Comparison of ENCODE assay signal across 29 cellular contexts in genomic region chr6:166638566-166638965, GRCh38.
"Had no signal": no experiment of that assay in that cellular context is flagged by ENCODE, and none has a peak within 500 bp of the region (broad histone marks: within the 10 kb centered on the region; RNA-seq: fewer than 3 reads in every experiment).

No MANE protein-coding gene starts in this region.

- H3K9me3 Mint-ChIP-seq: activated CD4-positive, alpha-beta memory T cell treated with anti-CD3 and anti-CD28 coated beads, Interleukin-2, amount 10 ng/mL, durations not matched to agents 7 days and 5 days; activated CD4-positive, alpha-beta T cell treated with anti-CD3 and anti-CD28 coated beads, Interleukin-2, amount 10 ng/mL, durations not matched to agents 24 days and 14 days; effector memory CD8-positive, alpha-beta T cell had no signal

- H3K27ac Mint-ChIP-seq: activated CD4-positive, alpha-beta memory T cell treated with anti-CD3 and anti-CD28 coated beads, Interleukin-2, amount 10 ng/mL, durations not matched to agents 7 days and 5 days; activated CD4-positive, alpha-beta T cell treated with anti-CD3 and anti-CD28 coated beads, Interleukin-2, amount 10 ng/mL, durations not matched to agents 24 days and 14 days; activated T-helper 17 cell treated with anti-CD3 and anti-CD28 coated beads, Interleukin-2, amount 50 U/mL, for 72 hours; effector memory CD8-positive, alpha-beta T cell; stimulated activated effector memory CD8-positive, alpha-beta T cell treated with anti-CD3 and anti-CD28 coated beads, Interleukin-12 subunit alpha, Interleukin-12 subunit beta, amount 100 ng/mL, for 72 hours had no signal

- DNase-seq: activated CD4-positive, alpha-beta memory T cell treated with anti-CD3 and anti-CD28 coated beads, Interleukin-2, amount 10 ng/mL, durations not matched to agents 7 days and 5 days; activated CD4-positive, alpha-beta T cell treated with anti-CD3 and anti-CD28 coated beads, Interleukin-2, amount 10 ng/mL, durations not matched to agents 24 days and 14 days; activated CD4-positive, CD25-positive, alpha-beta regulatory T cell treated with anti-CD3 and anti-CD28 coated beads, Interleukin-2, amount 50 U/mL, for 72 hours; activated gamma-delta T cell treated with Interleukin-2 at 50 U/mL for 16 hours; activated naive CD4-positive, alpha-beta T cell treated with anti-CD3 and anti-CD28 coated beads, Interleukin-2, amount 50 U/mL, for 16 hours; activated T-cell treated with anti-CD3 and anti-CD28 coated beads, Interleukin-2, amount 50 U/mL, for 4 hours; amniotic stem cell; caudate nucleus; cortex of kidney; effector memory CD8-positive, alpha-beta T cell; hippocampal formation; midbrain; naive thymus-derived CD8-positive, alpha-beta T cell; nucleus accumbens; small intestine; stimulated activated CD4-positive, alpha-beta T cell treated with anti-CD3 and anti-CD28 coated beads, Interleukin-4, amount 100 ng/mL, for 24 hours; T-helper 9 cell; tibial artery; WERI-Rb-1 had no signal

- H3K36me3 Mint-ChIP-seq: stimulated activated effector memory CD8-positive, alpha-beta T cell treated with anti-CD3 and anti-CD28 coated beads, Interleukin-12 subunit alpha, Interleukin-12 subunit beta, amount 100 ng/mL, for 72 hours had no signal

- H3K27ac ChIP-seq: gastroesophageal sphincter, pancreas, prostate gland, suprapubic skin, tibial artery, WERI-Rb-1 had no signal

- H3K4me1 ChIP-seq: pancreas, prostate gland had no signal

- H3K27me3 ChIP-seq: pancreas, suprapubic skin had no signal

- H3K9me3 ChIP-seq: pancreas, prostate gland, suprapubic skin had no signal

- H3K4me3 ChIP-seq: gastroesophageal sphincter, pancreas, prostate gland, suprapubic skin, tibial artery had no signal

- FAIRE-seq: endothelial cell of umbilical vein, keratinocyte, pancreas, small intestine had no signal

- ATAC-seq: activated T-cell treated with anti-CD3 and anti-CD28 coated beads, Interleukin-2, amount 50 U/mL, for 4 hours; activated T-helper 17 cell treated with anti-CD3 and anti-CD28 coated beads, Interleukin-2, amount 50 U/mL, for 72 hours; effector memory CD8-positive, alpha-beta T cell; gastroesophageal sphincter; naive thymus-derived CD8-positive, alpha-beta T cell; pancreas; sciatic nerve; stimulated activated effector memory CD8-positive, alpha-beta T cell treated with anti-CD3 and anti-CD28 coated beads, Interleukin-12 subunit alpha, Interleukin-12 subunit beta, amount 100 ng/mL, for 72 hours had no signal

- H3K36me3 ChIP-seq: gastroesophageal sphincter, pancreas, prostate gland, suprapubic skin, tibial artery, WERI-Rb-1 had no signal

- H3K4me3 Mint-ChIP-seq: activated CD4-positive, alpha-beta memory T cell treated with anti-CD3 and anti-CD28 coated beads, Interleukin-2, amount 10 ng/mL, durations not matched to agents 7 days and 5 days; activated CD4-positive, alpha-beta T cell treated with anti-CD3 and anti-CD28 coated beads, Interleukin-2, amount 10 ng/mL, durations not matched to agents 24 days and 14 days; activated T-cell treated with anti-CD3 and anti-CD28 coated beads, Interleukin-2, amount 50 U/mL, for 4 hours; activated T-helper 17 cell treated with anti-CD3 and anti-CD28 coated beads, Interleukin-2, amount 50 U/mL, for 72 hours; effector memory CD8-positive, alpha-beta T cell; naive thymus-derived CD8-positive, alpha-beta T cell; neural crest cell; stimulated activated effector memory CD8-positive, alpha-beta T cell treated with anti-CD3 and anti-CD28 coated beads, Interleukin-12 subunit alpha, Interleukin-12 subunit beta, amount 100 ng/mL, for 72 hours had no signal
